Comparison of ENCODE assay signal across 16 cellular contexts in genomic region chr20:35077872-35078271, GRCh38. TPM values are rescaled to one million over a fixed set of nuclear protein-coding genes. Genes with fewer than 3 reads are reported as not detected.
DNase-seq lines count a peak whose midpoint lies in the region; ATAC-seq and TF ChIP-seq lines count a peak whose summit lies in the region.
"Had no signal": no experiment of that assay in that cellular context is flagged by ENCODE, and none has a peak within 500 bp of the region (broad histone marks: within the 10 kb centered on the region; RNA-seq: fewer than 3 reads in every experiment).

No MANE protein-coding gene starts in this region.

- peaks cover 11% of the 10 kb centered on the region for H3K4me1 Mint-ChIP-seq in MCF 10A (ENCODE audit: insufficient read depth, unreplicated experiment)
- H3K4me1 Mint-ChIP-seq in natural killer cell treated with Interleukin-12 subunit alpha and Interleukin-12 subunit beta and Interleukin-15 and Interleukin-18, amount 100 ng/mL, for 72 hours (ENCODE audit: low read depth in 2 of 2), result peaks cover 36 to 45% of the 10 kb centered on the region in 2 donors
- H3K4me1 Mint-ChIP-seq: H9 had no signal

- peak overlapping the region; percentile 87 for H3K27ac Mint-ChIP-seq in MCF 10A (ENCODE audit: low read depth, unreplicated experiment)
- peak overlapping the region; percentile 69 to 91 for H3K27ac Mint-ChIP-seq in natural killer cell treated with Interleukin-12 subunit alpha and Interleukin-12 subunit beta and Interleukin-15 and Interleukin-18, amount 100 ng/mL, for 72 hours
- H3K27ac Mint-ChIP-seq: B cell; CD8-positive, alpha-beta T cell; H9; IgD-negative memory B cell had no signal

- no peaks in the 10 kb centered on the region for H3K4me1 ChIP-seq in breast epithelium

- no peak for ATAC-seq in natural killer cell treated with Interleukin-12 subunit alpha and Interleukin-12 subunit beta and Interleukin-15 and Interleukin-18, amount 100 ng/mL, for 72 hours
- no peak for ATAC-seq in GM19395 (IDR thresholded peaks at IDR 0.05; ENCODE audit: unreplicated experiment)
- ATAC-seq: CD8-positive, alpha-beta T cell had no signal

- H3K9me3 ChIP-seq in breast epithelium, result no peaks in the 10 kb centered on the region

- no peak for TF ChIP-seq CTCF in MCF 10A (IDR thresholded peaks at IDR 0.05; ENCODE audit: unreplicated experiment)
- no peak for TF ChIP-seq CTCF in breast epithelium (IDR thresholded peaks at IDR 0.05)

- no peak overlapping the region for H3K4me3 ChIP-seq in breast epithelium

- H3K27me3 Mint-ChIP-seq in MCF 10A (ENCODE audit: insufficient read depth, unreplicated experiment), result no peaks in the 10 kb centered on the region
- H3K27me3 Mint-ChIP-seq in natural killer cell treated with Interleukin-12 subunit alpha and Interleukin-12 subunit beta and Interleukin-15 and Interleukin-18, amount 100 ng/mL, for 72 hours, result no peaks in the 10 kb centered on the region
- H3K27me3 Mint-ChIP-seq: B cell, IgD-negative memory B cell had no signal

- POLR2A ChIA-PET in MCF 10A (lab: Yijun Ruan, JAX), result no interaction called here

- intact Hi-C loops in MCF 10A (cut with micrococcal nuclease) (no loop called here), breast epithelium (cut with DNase I; ENCODE audit: low total_unique reads) (no loop called here)

- peaks cover 35% of the 10 kb centered on the region for H3K36me3 Mint-ChIP-seq in MCF 10A (ENCODE audit: insufficient read depth, unreplicated experiment)
- peaks cover 44% of the 10 kb centered on the region for H3K36me3 Mint-ChIP-seq in natural killer cell treated with Interleukin-12 subunit alpha and Interleukin-12 subunit beta and Interleukin-15 and Interleukin-18, amount 100 ng/mL, for 72 hours

- H3K36me3 ChIP-seq in breast epithelium, result peaks cover 5% of the 10 kb centered on the region

- CTCF ChIA-PET in MCF 10A (lab: Yijun Ruan, JAX), result interaction anchor here (0.8 to 1.1 kb wide), 2 partner anchors 14 to 18 kb away, joined by 3 to 4 read pairs; no protein-coding TSS in a partner anchor

- H3K4me3 Mint-ChIP-seq in MCF 10A (ENCODE audit: unreplicated experiment), result no peak overlapping the region
- no peak overlapping the region for H3K4me3 Mint-ChIP-seq in natural killer cell treated with Interleukin-12 subunit alpha and Interleukin-12 subunit beta and Interleukin-15 and Interleukin-18, amount 100 ng/mL, for 72 hours
- H3K4me3 Mint-ChIP-seq: B cell; CD8-positive, alpha-beta T cell; H9; IgD-negative memory B cell had no signal

- BruUV-seq in MCF 10A (replicated peaks; lab: Mats Ljungman, UMichigan), result no TSS peak

- H3K9me3 Mint-ChIP-seq in MCF 10A (ENCODE audit: unreplicated experiment), result peaks cover 8% of the 10 kb centered on the region
- peaks cover 7% of the 10 kb centered on the region for H3K9me3 Mint-ChIP-seq in natural killer cell treated with Interleukin-12 subunit alpha and Interleukin-12 subunit beta and Interleukin-15 and Interleukin-18, amount 100 ng/mL, for 72 hours

- DNase-seq in MCF 10A (ENCODE audit: unreplicated experiment), result no peak
- DNase-seq in breast epithelium (ENCODE audit: low spot score in 2 of 2), result no peak
- DNase-seq in epithelial cell of prostate (ENCODE audit: low read depth, low spot score), result no peak
- DNase-seq in natural killer cell treated with Interleukin-12 subunit alpha and Interleukin-12 subunit beta and Interleukin-15 and Interleukin-18, amount 100 ng/mL, for 72 hours (ENCODE audit: low spot score), result no peak
- no peak for DNase-seq in cerebellar cortex (ENCODE audit: low spot score)
- no peak for DNase-seq in NCI-H187 (lab: John Stamatoyannopoulos, UW)
- DNase-seq: C1 segment of cervical spinal cord; CD8-positive, alpha-beta T cell; COR-L47; DND-41; GDM1; GOT3; H9 had no signal

- no peak for TF ChIP-seq POLR2A in breast epithelium (IDR thresholded peaks at IDR 0.05)

- H3K27ac ChIP-seq in breast epithelium, result no peak overlapping the region
- H3K27ac ChIP-seq in epithelial cell of prostate, result peak overlapping the region; percentile 46

- H3K27me3 ChIP-seq in breast epithelium, result no peaks in the 10 kb centered on the region

RNA-seq across cellular contexts. Expression of gene TRPC4AP, which starts 14.7 kb away (rescaled TPM):
- total RNA-seq in MCF 10A (2022) (51.8 and 56.3 TPM in 2 replicates), breast epithelium (10 to 100 TPM; 62.6 to 71.7 (median 69.5) TPM)
- 10 to 100 TPM; 62.8 to 86.4 TPM for total RNA-seq in natural killer cell treated with Interleukin-12 subunit alpha and Interleukin-12 subunit beta and Interleukin-15 and Interleukin-18, amount 100 ng/mL, for 72 hours
